In genomic region chr11:43879789-43880639, GRCh38 we compare ENCODE assay signal across 1 cellular context.
TF ChIP-seq lines count a peak whose summit lies in the region.

No MANE protein-coding gene starts in this region.

TF ChIP-seq in GM12878, 131 proteins besides CTCF, POLR2A, EP300 and RAD21 (continued from another document):
- TF ChIP-seq MLLT1 (IDR thresholded peaks at IDR 0.05), result peak; percentile 89; the same call in 1 of the 2 replicates
